Comparison of ENCODE assay signal across 8 cellular contexts in genomic region chr9:80605129-80605528, GRCh38.
DNase-seq lines count a peak whose midpoint lies in the region; ATAC-seq and TF ChIP-seq lines count a peak whose summit lies in the region.
"Had no signal": no experiment of that assay in that cellular context is flagged by ENCODE, and none has a peak within 500 bp of the region (broad histone marks: within the 10 kb centered on the region; RNA-seq: fewer than 3 reads in every experiment).

No MANE protein-coding gene starts in this region.

- H3T11ph ChIP-seq in H9 (ENCODE audit: low read length) = no peak overlapping the region

- no peaks in the 10 kb centered on the region for H3K27me3 Mint-ChIP-seq in H9 (ENCODE audit: low read depth)
- H3K27me3 Mint-ChIP-seq in activated T-helper 2 cell treated with anti-CD3 and anti-CD28 coated beads, Interferon-gamma antibody, Interleukin-2, Interleukin-4, amounts not matched to agents 10 μg/mL and 5 μg/mL and 100 μg/mL, durations not matched to agents 14 hours and 24 hours and 36 hours (ENCODE audit: low read depth) = no peaks in the 10 kb centered on the region
- H3K27me3 Mint-ChIP-seq: stimulated activated naive CD8-positive, alpha-beta T cell treated with anti-CD3 and anti-CD28 coated beads, Interleukin-15, Interleukin-2, amounts not matched to agents 100 ng/mL and 50 ng/mL, for 24 hours had no signal

- H3K36me3 ChIP-seq in esophagus muscularis mucosa = no peaks in the 10 kb centered on the region
- H3K36me3 ChIP-seq in sigmoid colon = no peaks in the 10 kb centered on the region

- TF ChIP-seq EP300 in esophagus muscularis mucosa (IDR thresholded peaks at IDR 0.05) (no peak), sigmoid colon (IDR thresholded peaks at IDR 0.05) (no peak)

- no peak overlapping the region for H3K27ac Mint-ChIP-seq in H9
- H3K27ac Mint-ChIP-seq in activated T-helper 2 cell treated with anti-CD3 and anti-CD28 coated beads, Interferon-gamma antibody, Interleukin-2, Interleukin-4, amounts not matched to agents 10 μg/mL and 5 μg/mL and 100 μg/mL, durations not matched to agents 14 hours and 24 hours and 36 hours = no peak overlapping the region
- H3K27ac Mint-ChIP-seq: stimulated activated naive CD8-positive, alpha-beta T cell treated with anti-CD3 and anti-CD28 coated beads, Interleukin-15, Interleukin-2, amounts not matched to agents 100 ng/mL and 50 ng/mL, for 24 hours had no signal

- no peaks in the 10 kb centered on the region for H4K20me1 ChIP-seq in H9 (ENCODE audit: control insufficient read depth, insufficient read depth, insufficient read length)

- no peak overlapping the region for H2BK15ac ChIP-seq in H9 (ENCODE audit: low read depth, low read length)

- H3K56ac ChIP-seq in H9 (ENCODE audit: insufficient read length, low read depth, low read length) = no peak overlapping the region

- H2BK5ac ChIP-seq in H9 (ENCODE audit: insufficient read length, low read length) = no peak overlapping the region

- H2AFZ ChIP-seq in H9 (ENCODE audit: low read length) = no peak overlapping the region

- no peak for TF ChIP-seq POLR2A in esophagus muscularis mucosa (IDR thresholded peaks at IDR 0.05; ENCODE audit: low read depth)
- no peak for TF ChIP-seq POLR2A in sigmoid colon (IDR thresholded peaks at IDR 0.05)

- no peaks in the 10 kb centered on the region for H3K79me1 ChIP-seq in H9 (ENCODE audit: insufficient read depth, low read depth, low read length, poor library complexity, severe bottlenecking)

- intact Hi-C loops in esophagus muscularis mucosa (cut with DNase I) (loop anchor here (10.0 kb wide), 1 partner anchor 950 kb away; no protein-coding TSS in a partner anchor), sigmoid colon (cut with DNase I) (loop anchor here (5.0 to 10.0 kb wide), 6 partner anchors 192 to 2000 kb away; partner anchors contain the start of gene TLE1)
- intact Hi-C loops in activated T-helper 2 cell treated with anti-CD3 and anti-CD28 coated beads, Interferon-gamma antibody, Interleukin-2, Interleukin-4, amounts not matched to agents 10 μg/mL and 5 μg/mL and 100 μg/mL, durations not matched to agents 14 hours and 24 hours and 36 hours (cut with micrococcal nuclease) = no loop called here

- DNase-seq in H9 (no peak), NCI-H69 (lab: John Stamatoyannopoulos, UW) (peak; percentile 33), esophagus muscularis mucosa (ENCODE audit: extremely low spot score) (no peak), sigmoid colon (no peak)
- no peak for DNase-seq in activated T-helper 2 cell treated with anti-CD3 and anti-CD28 coated beads, Interferon-gamma antibody, Interleukin-2, Interleukin-4, amounts not matched to agents 10 μg/mL and 5 μg/mL and 100 μg/mL, durations not matched to agents 14 hours and 24 hours and 36 hours (ENCODE audit: low spot score)
- DNase-seq in activated T-cell treated with anti-CD3 and anti-CD28 coated beads, Interleukin-2, amount 50 U/mL, for 48 hours = no peak

- H4K91ac ChIP-seq in H9 (ENCODE audit: insufficient read length, low read depth, low read length) = no peak overlapping the region

- H3K9me3 ChIP-seq in H9 (ENCODE audit: control insufficient read depth, low read depth, low read length) = no peaks in the 10 kb centered on the region
- no peaks in the 10 kb centered on the region for H3K9me3 ChIP-seq in esophagus muscularis mucosa
- H3K9me3 ChIP-seq in sigmoid colon = no peaks in the 10 kb centered on the region

- no peaks in the 10 kb centered on the region for H3K79me2 ChIP-seq in H9 (ENCODE audit: insufficient read depth, low read length)

- no peak overlapping the region for H3K4ac ChIP-seq in H9 (ENCODE audit: low read depth, low read length)

- H3K23ac ChIP-seq in H9 (ENCODE audit: insufficient read length, low read depth, low read length) = no peak overlapping the region

- H4K8ac ChIP-seq in H9 (replicated peaks; ENCODE audit: insufficient read length, low read depth, low read length) = no peak overlapping the region

- H3K18ac ChIP-seq in H9 (ENCODE audit: insufficient read length, low read depth, low read length) = no peak overlapping the region

- H3K14ac ChIP-seq in H9 (ENCODE audit: insufficient read depth, low read length) = no peak overlapping the region

- H3K4me3 ChIP-seq in esophagus muscularis mucosa = no peak overlapping the region
- no peak overlapping the region for H3K4me3 ChIP-seq in sigmoid colon

- H3K4me3 Mint-ChIP-seq in H9 = no peak overlapping the region
- H3K4me3 Mint-ChIP-seq in activated T-helper 2 cell treated with anti-CD3 and anti-CD28 coated beads, Interferon-gamma antibody, Interleukin-2, Interleukin-4, amounts not matched to agents 10 μg/mL and 5 μg/mL and 100 μg/mL, durations not matched to agents 14 hours and 24 hours and 36 hours (ENCODE audit: low read depth) = no peak overlapping the region
- H3K4me3 Mint-ChIP-seq: stimulated activated naive CD8-positive, alpha-beta T cell treated with anti-CD3 and anti-CD28 coated beads, Interleukin-15, Interleukin-2, amounts not matched to agents 100 ng/mL and 50 ng/mL, for 24 hours had no signal

- H3K4me2 ChIP-seq in H9 (ENCODE audit: insufficient read depth, insufficient read length, low read length) = no peak overlapping the region

- H3K4me1 ChIP-seq in H9 (ENCODE audit: insufficient read depth, low read length) (no peaks in the 10 kb centered on the region), esophagus muscularis mucosa (no peaks in the 10 kb centered on the region), sigmoid colon (peaks cover 0 to 17% (median 8%) of the 10 kb centered on the region in 4 donors)

- H4K5ac ChIP-seq in H9 (ENCODE audit: insufficient read length, low read depth, low read length) = no peak overlapping the region

- H3K27me3 ChIP-seq in H9 (ENCODE audit: insufficient read depth, low read length) (no peaks in the 10 kb centered on the region), esophagus muscularis mucosa (no peaks in the 10 kb centered on the region), sigmoid colon (no peaks in the 10 kb centered on the region)

- peak; percentile 68 for TF ChIP-seq CTCF in H9 (conservative IDR thresholded peaks at IDR 0.05)
- TF ChIP-seq CTCF in esophagus muscularis mucosa (IDR thresholded peaks at IDR 0.05) = peak; percentile 39 to 57 (median 46)
- TF ChIP-seq CTCF in sigmoid colon (IDR thresholded peaks at IDR 0.05) = peak; percentile 18 to 49 (median 29)

- H3K27ac ChIP-seq in H9 (ENCODE audit: insufficient read length, low read depth, low read length) (no peak overlapping the region), esophagus muscularis mucosa (replicated peaks in 1 of 4) (no peak overlapping the region), sigmoid colon (no peak overlapping the region)

- no peak overlapping the region for H2BK120ac ChIP-seq in H9 (ENCODE audit: low read depth, low read length, poor library complexity, severe bottlenecking)

- no peak overlapping the region for H2AK5ac ChIP-seq in H9 (ENCODE audit: insufficient read length, low read length)

- H2BK20ac ChIP-seq in H9 (ENCODE audit: low read depth, low read length, poor library complexity, severe bottlenecking) = no peak overlapping the region

- no peaks in the 10 kb centered on the region; a peak in 1 of 7 replicates for H3K36me3 Mint-ChIP-seq in H9 (ENCODE audit: insufficient read depth in 1 of 3, low read depth in 3 of 3)
- no peaks in the 10 kb centered on the region for H3K36me3 Mint-ChIP-seq in activated T-helper 2 cell treated with anti-CD3 and anti-CD28 coated beads, Interferon-gamma antibody, Interleukin-2, Interleukin-4, amounts not matched to agents 10 μg/mL and 5 μg/mL and 100 μg/mL, durations not matched to agents 14 hours and 24 hours and 36 hours (ENCODE audit: low read depth)

- WGBS in H9 (ENCODE audit: extremely low coverage, insufficient read length, low lambda C conversion rate) = no CpG with 5 or more reads among the region's 2 CpGs
- WGBS in esophagus muscularis mucosa = 17% methylated on average over 2 of the region's 2 CpGs
- 12 to 51% methylated on average over 2 of the region's 2 CpGs for WGBS in sigmoid colon, 2 donors

- ATAC-seq in HG02610 (IDR thresholded peaks at IDR 0.05; ENCODE audit: unreplicated experiment) = no peak

- no peaks in the 10 kb centered on the region for H3K9me3 Mint-ChIP-seq in H9
- peaks cover 6% of the 10 kb centered on the region for H3K9me3 Mint-ChIP-seq in activated T-helper 2 cell treated with anti-CD3 and anti-CD28 coated beads, Interferon-gamma antibody, Interleukin-2, Interleukin-4, amounts not matched to agents 10 μg/mL and 5 μg/mL and 100 μg/mL, durations not matched to agents 14 hours and 24 hours and 36 hours
- H3K9me3 Mint-ChIP-seq: stimulated activated naive CD8-positive, alpha-beta T cell treated with anti-CD3 and anti-CD28 coated beads, Interleukin-15, Interleukin-2, amounts not matched to agents 100 ng/mL and 50 ng/mL, for 24 hours had no signal

- H3K9ac ChIP-seq in H9 (ENCODE audit: extremely low read depth, insufficient read length, low read length) = no peak overlapping the region

- H3K23me2 ChIP-seq in H9 (ENCODE audit: insufficient read length, low read depth, low read length, poor library complexity, severe bottlenecking) = no peaks in the 10 kb centered on the region

- H3K4me1 Mint-ChIP-seq in H9 = peaks cover 9 to 10% of the 10 kb centered on the region in 2 experiments
- H3K4me1 Mint-ChIP-seq in activated T-helper 2 cell treated with anti-CD3 and anti-CD28 coated beads, Interferon-gamma antibody, Interleukin-2, Interleukin-4, amounts not matched to agents 10 μg/mL and 5 μg/mL and 100 μg/mL, durations not matched to agents 14 hours and 24 hours and 36 hours (ENCODE audit: low read depth) = no peaks in the 10 kb centered on the region

- H2BK12ac ChIP-seq in H9 (ENCODE audit: insufficient read length, low read depth, low read length) = no peak overlapping the region
